20 cellular contexts compared by ENCODE assay signal in the genomic region with DNA sequence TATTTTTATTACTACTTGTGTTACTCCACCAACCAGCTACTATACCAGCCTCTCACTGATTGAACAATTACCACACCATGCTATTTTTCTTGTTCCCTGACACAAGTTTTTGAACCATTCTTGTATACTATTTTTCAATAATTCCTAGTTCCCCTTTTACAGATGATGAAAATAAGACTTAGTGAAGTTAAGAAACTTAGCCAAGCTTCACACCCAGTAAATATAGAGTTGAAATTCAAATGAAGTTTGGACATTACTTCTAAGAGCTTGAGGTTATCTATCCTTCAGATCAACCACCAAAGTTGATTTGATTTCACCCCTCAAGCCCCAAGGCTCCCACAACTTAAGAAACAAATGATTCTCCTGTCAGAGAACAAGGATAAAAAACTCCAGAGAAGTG. TPM values are rescaled to one million over a fixed set of nuclear protein-coding genes. Genes with fewer than 3 reads are reported as not detected.
DNase-seq lines count a peak whose midpoint lies in the region; ATAC-seq lines count a peak whose summit lies in the region.
"Had no signal": no experiment of that assay in that cellular context is flagged by ENCODE, and none has a peak within 500 bp of the region (broad histone marks: within the 10 kb centered on the region; RNA-seq: fewer than 3 reads in every experiment).

No MANE protein-coding gene starts in this region.

- intact Hi-C loops in left cardiac atrium (cut with DNase I): no loop called here

- no peak overlapping the region for H3K27ac ChIP-seq in substantia nigra (ENCODE audit: low read depth, low read length, poor library complexity, severe bottlenecking)
- H3K27ac ChIP-seq: breast epithelium, transverse colon had no signal

- ATAC-seq in GM18502 (IDR thresholded peaks at IDR 0.05; ENCODE audit: poor library complexity, unreplicated experiment) (peak; percentile 60), GM19395 (IDR thresholded peaks at IDR 0.05; ENCODE audit: unreplicated experiment) (peak; percentile 71), HG02798 (IDR thresholded peaks at IDR 0.05; ENCODE audit: poor library complexity, unreplicated experiment) (peak; percentile 57), left cardiac atrium (no peak)
- ATAC-seq: activated naive CD4-positive, alpha-beta T cell treated with anti-CD3 and anti-CD28 coated beads, Interleukin-2, amount 50 U/mL, for 72 hours; HepG2; mucosa of descending colon had no signal

- DNase-seq in M059J (ENCODE audit: low read depth) (peak; percentile 30), NCI-H2171 treated with DMSO at 0.1 percent for 48 hours (lab: John Stamatoyannopoulos, UW) (no peak), left cardiac atrium (no peak), substantia nigra (lab: John Stamatoyannopoulos, UW) (no peak), NCI-H1436 treated with DMSO at 0.1 percent for 48 hours (lab: John Stamatoyannopoulos, UW) (no peak)
- DNase-seq: activated CD4-positive, alpha-beta T cell treated with anti-CD3 and anti-CD28 coated beads, Interleukin-2, amount 10 ng/mL, durations not matched to agents 24 days and 14 days; activated T-cell treated with anti-CD3 and anti-CD28 coated beads for 4 hours; GOT3; kidney glomerular epithelial cell; mucosa of descending colon; occipital lobe; stimulated activated CD4-positive, alpha-beta T cell treated with anti-CD3 and anti-CD28 coated beads, Interleukin-4, amount 100 ng/mL, for 4 hours; T-helper 9 cell; transverse colon had no signal

RNA-seq across cellular contexts. Expression of a gene that starts 13.1 kb away (rescaled TPM):
- total RNA-seq in M059J (2014; rRNA removed; shearing (Covaris generic)): 0.07 TPM in 1 of 2 replicates, not detected in the other
- not detected for total RNA-seq in left cardiac atrium
- total RNA-seq: activated CD4-positive, alpha-beta T cell treated with anti-CD3 and anti-CD28 coated beads, Interleukin-2, amount 10 ng/mL, durations not matched to agents 24 days and 14 days; activated naive CD4-positive, alpha-beta T cell treated with anti-CD3 and anti-CD28 coated beads, Interleukin-2, amount 50 U/mL, for 72 hours had no signal

Comparison
In these comparisons a context has a peak if more than half of its experiments do, and no peak if none do; other contexts are left out.
1. ATAC-seq: peak in GM18502 (single experiment), GM19395 (single experiment) and HG02798 (single experiment); none in left cardiac atrium (0 of 2).